In genomic region chr1:85109475-85109874, GRCh38 we compare ENCODE assay signal across 7 cellular contexts.
A peak's percentile ranks its signal among the peaks of the same experiment; 100 is the strongest.
DNase-seq lines count a peak whose midpoint lies in the region; ATAC-seq, FAIRE-seq and TF ChIP-seq lines count a peak whose summit lies in the region.

No MANE protein-coding gene starts in this region.

- H3K27me3 ChIP-seq in H9 (ENCODE audit: insufficient read depth, low read length): no peaks in the 10 kb centered on the region

- no peak overlapping the region for H4K8ac ChIP-seq in H9 (replicated peaks; ENCODE audit: insufficient read length, low read depth, low read length)

- H3K4me1 Mint-ChIP-seq in H9: no peaks in the 10 kb centered on the region
- H3K4me1 Mint-ChIP-seq in T-cell: peaks cover 0 to 6% (median 0%) of the 10 kb centered on the region in 3 donors
- no peaks in the 10 kb centered on the region for H3K4me1 Mint-ChIP-seq in stimulated activated naive CD8-positive, alpha-beta T cell treated with anti-CD3 and anti-CD28 coated beads, Interleukin-15, amount 100 ng/mL, for 72 hours

- H3K27ac ChIP-seq in H9 (ENCODE audit: insufficient read length, low read depth, low read length): no peak overlapping the region

- POLR2A ChIA-PET in T-cell (lab: Charles Lee): no interaction called here

- no peak overlapping the region for H3K4me2 ChIP-seq in H9 (ENCODE audit: insufficient read depth, insufficient read length, low read length)

- H2BK12ac ChIP-seq in H9 (ENCODE audit: insufficient read length, low read depth, low read length): no peak overlapping the region

- H3K9ac ChIP-seq in H9 (ENCODE audit: extremely low read depth, insufficient read length, low read length): no peak overlapping the region

- H3K27ac Mint-ChIP-seq in H9 (no peak overlapping the region; a peak in 1 of 7 replicates), T-cell (no peak overlapping the region)
- no peak overlapping the region for H3K27ac Mint-ChIP-seq in stimulated activated naive CD8-positive, alpha-beta T cell treated with anti-CD3 and anti-CD28 coated beads, Interleukin-15, amount 100 ng/mL, for 72 hours

- H4K91ac ChIP-seq in H9 (ENCODE audit: insufficient read length, low read depth, low read length): no peak overlapping the region

- H2BK15ac ChIP-seq in H9 (ENCODE audit: low read depth, low read length): no peak overlapping the region

- H2BK5ac ChIP-seq in H9 (ENCODE audit: insufficient read length, low read length): no peak overlapping the region

- H3T11ph ChIP-seq in H9 (ENCODE audit: low read length): no peak overlapping the region

- no peaks in the 10 kb centered on the region for H3K9me3 ChIP-seq in H9 (ENCODE audit: control insufficient read depth, low read depth, low read length)

- DNase-seq in H9 (peak; percentile 69), NCI-H128 (lab: John Stamatoyannopoulos, UW; ENCODE audit: unreplicated experiment) (peak; percentile 54), T-cell (peak in 30 of 34 experiments; percentile 2 to 42 (median 25)), choroid plexus epithelial cell (ENCODE audit: low read depth) (peak; percentile 86), left lobe of liver (ENCODE audit: low spot score) (peak; percentile 57)
- peak; percentile 9 to 28 for DNase-seq in stimulated activated naive CD8-positive, alpha-beta T cell treated with anti-CD3 and anti-CD28 coated beads, Interleukin-15, amount 100 ng/mL, for 72 hours

- no peak overlapping the region for H2BK120ac ChIP-seq in H9 (ENCODE audit: low read depth, low read length, poor library complexity, severe bottlenecking)

- TF ChIP-seq CTCF in H9 (conservative IDR thresholded peaks at IDR 0.05): peak; percentile 90
- TF ChIP-seq CTCF in choroid plexus epithelial cell (conservative IDR thresholded peaks at IDR 0.05; ENCODE audit: low read depth, low read length): peak; percentile 99

- no peak overlapping the region for H3K4ac ChIP-seq in H9 (ENCODE audit: low read depth, low read length)

- ATAC-seq in T-cell (replicated peaks in 1 of 4): peak; percentile 71 to 87 (median 72)
- peak; percentile 100 for ATAC-seq in left lobe of liver
- peak; percentile 75 for ATAC-seq in stimulated activated naive CD8-positive, alpha-beta T cell treated with anti-CD3 and anti-CD28 coated beads, Interleukin-15, amount 100 ng/mL, for 72 hours

- H2AFZ ChIP-seq in H9 (ENCODE audit: low read length): no peak overlapping the region

- no peak overlapping the region for H3K56ac ChIP-seq in H9 (ENCODE audit: insufficient read length, low read depth, low read length)

- no peak overlapping the region for H3K14ac ChIP-seq in H9 (ENCODE audit: insufficient read depth, low read length)

- H2BK20ac ChIP-seq in H9 (ENCODE audit: low read depth, low read length, poor library complexity, severe bottlenecking): no peak overlapping the region

- CTCF ChIA-PET in T-cell (lab: Charles Lee): interaction anchor here (0.6 to 4.5 kb wide), 14 partner anchors 72 to 1607 kb away, joined by 3 to 39 read pairs (median 5); partner anchors contain the start of gene C1orf52 (in 2 of the 2)

- no peak overlapping the region for H3K4me3 Mint-ChIP-seq in H9
- H3K4me3 Mint-ChIP-seq in T-cell: no peak overlapping the region
- H3K4me3 Mint-ChIP-seq in stimulated activated naive CD8-positive, alpha-beta T cell treated with anti-CD3 and anti-CD28 coated beads, Interleukin-15, amount 100 ng/mL, for 72 hours: no peak overlapping the region

- no peaks in the 10 kb centered on the region for H3K79me2 ChIP-seq in H9 (ENCODE audit: insufficient read depth, low read length)

- H3K18ac ChIP-seq in H9 (ENCODE audit: insufficient read length, low read depth, low read length): no peak overlapping the region

- no peak overlapping the region for H2AK5ac ChIP-seq in H9 (ENCODE audit: insufficient read length, low read length)

- no peaks in the 10 kb centered on the region for H3K4me1 ChIP-seq in H9 (ENCODE audit: insufficient read depth, low read length)

- H3K23me2 ChIP-seq in H9 (ENCODE audit: insufficient read length, low read depth, low read length, poor library complexity, severe bottlenecking): no peaks in the 10 kb centered on the region

- no peak overlapping the region for H3K4me3 ChIP-seq in choroid plexus epithelial cell (ENCODE audit: low read depth, low read length)

- H3K27me3 Mint-ChIP-seq in H9 (ENCODE audit: low read depth) (peaks cover 4% of the 10 kb centered on the region), T-cell (peaks cover 0 to 3% of the 10 kb centered on the region in 2 donors)
- no peaks in the 10 kb centered on the region for H3K27me3 Mint-ChIP-seq in stimulated activated naive CD8-positive, alpha-beta T cell treated with anti-CD3 and anti-CD28 coated beads, Interleukin-15, amount 100 ng/mL, for 72 hours

- H4K5ac ChIP-seq in H9 (ENCODE audit: insufficient read length, low read depth, low read length): no peak overlapping the region

- H3K79me1 ChIP-seq in H9 (ENCODE audit: insufficient read depth, low read depth, low read length, poor library complexity, severe bottlenecking): no peaks in the 10 kb centered on the region

- H4K20me1 ChIP-seq in H9 (ENCODE audit: control insufficient read depth, insufficient read depth, insufficient read length): no peaks in the 10 kb centered on the region

- no peaks in the 10 kb centered on the region for H3K9me3 Mint-ChIP-seq in H9
- no peaks in the 10 kb centered on the region for H3K9me3 Mint-ChIP-seq in T-cell
- no peaks in the 10 kb centered on the region for H3K9me3 Mint-ChIP-seq in stimulated activated naive CD8-positive, alpha-beta T cell treated with anti-CD3 and anti-CD28 coated beads, Interleukin-15, amount 100 ng/mL, for 72 hours

- no peak overlapping the region for H3K23ac ChIP-seq in H9 (ENCODE audit: insufficient read length, low read depth, low read length)

- peak; percentile 74 for FAIRE-seq in G401.6 (lab: Jason Lieb, UNC)

- H3K36me3 Mint-ChIP-seq in H9 (ENCODE audit: insufficient read depth in 1 of 3, low read depth in 3 of 3): no peaks in the 10 kb centered on the region
- no peaks in the 10 kb centered on the region for H3K36me3 Mint-ChIP-seq in T-cell

Comparison
In these comparisons a context has a peak if more than half of its experiments do, and no peak if none do; other contexts are left out.
1. DNase-seq: peak in every context shown above with its lines; median percentile 86 in choroid plexus epithelial cell; 69 in H9; 57 in left lobe of liver; 54 in NCI-H128; 25 in T-cell; 18 in stimulated activated naive CD8-positive, alpha-beta T cell treated with anti-CD3 and anti-CD28 coated beads, Interleukin-15, amount 100 ng/mL, for 72 hours.